Comparison of ENCODE assay signal across 10 cellular contexts in genomic region chr1:11037019-11037739, GRCh38. TPM values are rescaled to one million over a fixed set of nuclear protein-coding genes. Genes with fewer than 3 reads are reported as not detected.
DNase-seq lines count a peak whose midpoint lies in the region; ATAC-seq, FAIRE-seq and TF ChIP-seq lines count a peak whose summit lies in the region.
"Not testable (repeated sequence)": the region's sequence is repeated elsewhere in the genome, so short reads cannot be mapped to it uniquely, and the experiment has no call there.
"Had no signal": no experiment of that assay in that cellular context is flagged by ENCODE, and none has a peak within 500 bp of the region (broad histone marks: within the 10 kb centered on the region; RNA-seq: fewer than 3 reads in every experiment).

No MANE protein-coding gene starts in this region.

- DNase-seq in HCT116 (ENCODE audit: low read depth, low spot score); IMR-90; GM12878 (ENCODE audit: low read depth, low spot score); HepG2 (ENCODE audit: low spot score): not testable (repeated sequence)
- DNase-seq in activated CD4-positive, CD25-positive, alpha-beta regulatory T cell treated with anti-CD3 and anti-CD28 coated beads, Interleukin-2, amount 50 U/mL, for 72 hours, result peak; percentile 19
- peak; percentile 4 for DNase-seq in coronary artery (ENCODE audit: low spot score)

- ATAC-seq in HCT116; IMR-90 (ENCODE audit: low read depth); GM12878; HepG2: not testable (repeated sequence)

- peak overlapping the region; percentile 41 for H2AFZ ChIP-seq in HCT116 (ENCODE audit: low read depth, low read length, poor library complexity, severe bottlenecking)
- H2AFZ ChIP-seq in IMR-90 (replicated peaks; ENCODE audit: low read length, poor library complexity); GM12878 (ENCODE audit: control insufficient read depth, low read depth, low read length); HepG2 (ENCODE audit: low read length): not testable (repeated sequence)

- H2BK15ac ChIP-seq in IMR-90 (ENCODE audit: low read depth, low read length), result not testable (repeated sequence)

- TF ChIP-seq EP300 in GM12878 (IDR thresholded peaks at IDR 0.05; ENCODE audit: borderline replicate concordance in 1 of 2, control insufficient read depth in 1 of 2, low read depth in 2 of 2, low read length in 2 of 2); HepG2 (IDR thresholded peaks at IDR 0.05; ENCODE audit: low read depth in 2 of 2, low read length in 2 of 2); HepG2 (CRISPR knock-in tag; IDR thresholded peaks at IDR 0.05; ENCODE audit: borderline replicate concordance): not testable (repeated sequence)

- not testable (repeated sequence) for H3K23ac ChIP-seq in IMR-90 (ENCODE audit: low read depth, low read length)

- H3K79me2 ChIP-seq in HCT116 (ENCODE audit: insufficient read depth, low read length); GM12878 (ENCODE audit: control insufficient read depth, insufficient read depth, low read length); HepG2 (ENCODE audit: insufficient read depth, low read length): not testable (repeated sequence)

- not testable (repeated sequence) for H2BK5ac ChIP-seq in IMR-90 (ENCODE audit: low read depth, low read length, poor library complexity, severe bottlenecking)

- not testable (repeated sequence) for H3K27me3 ChIP-seq in HCT116 (ENCODE audit: insufficient read depth, low read length); IMR-90 (ENCODE audit: control insufficient read depth, insufficient read depth, low read length); GM12878 (replicated peaks in 1 of 2; ENCODE audit: control insufficient read depth in 2 of 2, insufficient read depth in 2 of 2, low read length in 1 of 2); HepG2 (ENCODE audit: control insufficient read depth in 1 of 2, insufficient read depth in 2 of 2, low read length in 2 of 2)

- dilution Hi-C loops in IMR-90 (cut with HindIII; ENCODE audit: low sequenced_read_pairs, unreplicated experiment), result not testable (repeated sequence)

- BruUV-seq in HCT116 (replicated peaks; lab: Mats Ljungman, UMichigan); IMR-90 (replicated peaks; lab: Mats Ljungman, UMichigan); GM12878 (replicated peaks; lab: Mats Ljungman, UMichigan); HepG2 (replicated peaks; lab: Mats Ljungman, UMichigan): not testable (repeated sequence)

- H2BK120ac ChIP-seq in IMR-90 (ENCODE audit: low read depth, low read length), result not testable (repeated sequence)

- not testable (repeated sequence) for TF ChIP-seq POLR2A in HCT116 (IDR thresholded peaks at IDR 0.05; ENCODE audit: borderline replicate concordance, extremely low read depth, insufficient read depth, insufficient read length); IMR-90 (IDR thresholded peaks at IDR 0.05; ENCODE audit: low read depth, low read length); GM12878 (IDR thresholded peaks at IDR 0.05; ENCODE audit: low read depth, low read length); HepG2 (IDR thresholded peaks at IDR 0.05; ENCODE audit: insufficient read depth in 1 of 2, low read depth in 2 of 2, low read length in 2 of 2)

- not testable (repeated sequence) for H3K4me3 ChIP-seq in HCT116 (replicated peaks in 1 of 2; ENCODE audit: low read depth in 1 of 2, low read length in 2 of 2); IMR-90 (ENCODE audit: insufficient read depth, low read depth, low read length); GM12878; coronary artery; HepG2 (replicated peaks in 1 of 3; ENCODE audit: insufficient read depth in 1 of 3, low read depth in 2 of 3, low read length in 3 of 3)

- POLR2A ChIA-PET in HCT116 (lab: Charles Lee) (interaction anchor here (0.6 to 1.3 kb wide), 5 partner anchors 11 to 872 kb away, joined by 3 to 6 read pairs (median 3); partner anchors contain the start of gene SRM), IMR-90 (lab: Charles Lee; ENCODE audit: unreplicated experiment) (interaction anchor here (1.0 kb wide), 1 partner anchor 23 kb away, joined by 4 read pairs; the partner anchor contains the start of gene SRM), GM12878 (lab: Charles Lee) (interaction anchor here (0.6 to 1.2 kb wide), 5 partner anchors 10 to 440 kb away, joined by 3 to 9 read pairs (median 4); no protein-coding TSS in a partner anchor), HepG2 (lab: Yijun Ruan, JAX) (interaction anchor here (0.9 to 1.6 kb wide), 5 partner anchors 10 to 62 kb away, joined by 3 to 9 read pairs (median 3); partner anchors contain the start of genes EXOSC10, MASP2 and SRM)

- not testable (repeated sequence) for H3K56ac ChIP-seq in IMR-90 (ENCODE audit: extremely low read depth, insufficient read depth, low read length)

- H3K4me2 ChIP-seq in HCT116 (ENCODE audit: low read length), result peak overlapping the region; percentile 37; the same call in 1 of the 2 replicates
- H3K4me2 ChIP-seq in IMR-90 (ENCODE audit: low read depth, low read length); GM12878 (ENCODE audit: control insufficient read depth, insufficient read depth); HepG2 (ENCODE audit: low read depth, low read length): not testable (repeated sequence)

- H3K9me2 ChIP-seq in HCT116 (ENCODE audit: insufficient read depth), result not testable (repeated sequence)

- not testable (repeated sequence) for H4K20me1 ChIP-seq in HCT116 (ENCODE audit: insufficient read depth); IMR-90 (ENCODE audit: insufficient read depth, low read length); GM12878 (ENCODE audit: control insufficient read depth, insufficient read depth); HepG2 (ENCODE audit: insufficient read depth, low read length)

- not testable (repeated sequence) for H3K27ac ChIP-seq in HCT116 (ENCODE audit: low read depth, low read length); IMR-90 (ENCODE audit: insufficient read depth, low read length); GM12878 (ENCODE audit: control insufficient read depth, insufficient read depth); coronary artery; HepG2 (ENCODE audit: extremely low read length, insufficient read depth, low read length)

- H3K9me1 ChIP-seq in IMR-90 (ENCODE audit: insufficient read depth, low read length), result not testable (repeated sequence)

- H3K9me3 ChIP-seq in HCT116 (ENCODE audit: control insufficient read depth in 1 of 2, insufficient read depth in 1 of 2, low read depth in 1 of 2, low read length in 2 of 2); IMR-90 (ENCODE audit: control insufficient read depth, insufficient read depth, low read length); GM12878 (replicated peaks; ENCODE audit: control insufficient read depth, insufficient read depth, low read length); HepG2 (ENCODE audit: low read length): not testable (repeated sequence)

- H3K79me1 ChIP-seq in IMR-90 (ENCODE audit: low read depth in 1 of 2, low read length in 2 of 2), result not testable (repeated sequence)

- not testable (repeated sequence) for H3K4me1 ChIP-seq in HCT116 (ENCODE audit: control insufficient read depth in 1 of 2, insufficient read depth in 2 of 2, low read length in 2 of 2); IMR-90 (ENCODE audit: control insufficient read depth, insufficient read depth, low read length); GM12878 (ENCODE audit: control insufficient read depth, insufficient read depth, low read length); HepG2 (ENCODE audit: insufficient read depth, low read length)

- RAD21 ChIA-PET in HCT116 (lab: Charles Lee; ENCODE audit: low non-redundant PET in 1 of 2, low total read pairs in 2 of 2, uncharacterized antibody in 2 of 2, unreplicated experiment in 2 of 2) (interaction anchor here (0.8 to 1.3 kb wide), 5 partner anchors 21 to 608 kb away, joined by 3 to 9 read pairs (median 3); no protein-coding TSS in a partner anchor), GM12878 (lab: Charles Lee; ENCODE audit: unreplicated experiment) (interaction anchor here (0.5 to 4.4 kb wide), 35 partner anchors 10 to 682 kb away, joined by 3 to 91 read pairs (median 6); partner anchors contain the start of genes EXOSC10, FBXO2, FBXO44 and FBXO6)

- not testable (repeated sequence) for H2AK9ac ChIP-seq in IMR-90 (replicated peaks; ENCODE audit: low read depth, low read length, poor library complexity)

- H4K5ac ChIP-seq in IMR-90 (ENCODE audit: low read depth, low read length), result not testable (repeated sequence)

- not testable (repeated sequence) for H2BK20ac ChIP-seq in IMR-90 (ENCODE audit: low read depth, low read length)

- intact Hi-C loops in HCT116 (cut with micrococcal nuclease), result loop anchor here (1.0 to 10.0 kb wide), 6 partner anchors 205 to 855 kb away; no protein-coding TSS in a partner anchor
- intact Hi-C loops in IMR-90 (cut with micrococcal nuclease), result loop anchor here (1.0 to 5.0 kb wide), 4 partner anchors 23 to 855 kb away; partner anchors contain the start of gene SRM
- intact Hi-C loops in GM12878 (cut with micrococcal nuclease; ENCODE audit: unreplicated experiment), result loop anchor here (1.0 kb wide), 3 partner anchors 35 to 608 kb away; no protein-coding TSS in a partner anchor
- intact Hi-C loops in HepG2 (cut with micrococcal nuclease; ENCODE audit: unreplicated experiment), result loop anchor here (2.0 to 5.0 kb wide), 2 partner anchors 24 to 60 kb away; partner anchors contain the start of genes EXOSC10 and SRM

- TF ChIP-seq RAD21 in HCT116 (IDR thresholded peaks at IDR 0.05; ENCODE audit: low read depth); IMR-90 (IDR thresholded peaks at IDR 0.05; ENCODE audit: low read length); GM12878 (IDR thresholded peaks at IDR 0.05; ENCODE audit: insufficient read depth, low read depth, low read length); HepG2 (CRISPR knock-in tag; IDR thresholded peaks at IDR 0.05): not testable (repeated sequence)

- not testable (repeated sequence) for H4K8ac ChIP-seq in IMR-90 (ENCODE audit: low read depth in 2 of 2, low read length in 2 of 2)

- not testable (repeated sequence) for FAIRE-seq in GM12878 (lab: Jason Lieb, UNC); HepG2 (lab: Jason Lieb, UNC)

- not testable (repeated sequence) for H3K36me3 ChIP-seq in HCT116 (ENCODE audit: control insufficient read depth in 1 of 2, insufficient read depth in 2 of 2, low read length in 2 of 2); IMR-90 (ENCODE audit: control insufficient read depth, insufficient read depth, low read length); GM12878 (ENCODE audit: control insufficient read depth in 2 of 2, insufficient read depth in 2 of 2, low read length in 1 of 2); HepG2 (replicated peaks in 1 of 2; ENCODE audit: control insufficient read depth in 1 of 2, insufficient read depth in 2 of 2, low read length in 2 of 2)

- H4K91ac ChIP-seq in IMR-90 (ENCODE audit: insufficient read depth, low read depth, low read length), result not testable (repeated sequence)

- not testable (repeated sequence) for H3K14ac ChIP-seq in IMR-90 (replicated peaks; ENCODE audit: low read depth, low read length)

- not testable (repeated sequence) for H3K4ac ChIP-seq in IMR-90 (ENCODE audit: low read depth, low read length)

- CTCF ChIA-PET in HCT116 (lab: Charles Lee), result interaction anchor here (0.6 to 2.2 kb wide), 32 partner anchors 9 to 871 kb away, joined by 3 to 29 read pairs (median 4); partner anchors contain the start of genes MAD2L2, MTOR, SRM and UBIAD1
- CTCF ChIA-PET in IMR-90 (lab: Yijun Ruan, JAX), result interaction anchor here (0.5 to 2.5 kb wide), 30 partner anchors 9 to 1112 kb away, joined by 3 to 13 read pairs (median 4); partner anchors contain the start of genes EXOSC10, MASP2 and MTOR
- CTCF ChIA-PET in GM12878 (lab: Yijun Ruan, JAX), result interaction anchor here (0.6 to 4.7 kb wide), 81 partner anchors 9 to 770 kb away, joined by 3 to 132 read pairs (median 5); partner anchors contain the start of genes AGTRAP, EXOSC10, MTOR and SRM
- CTCF ChIA-PET in HepG2 (lab: Yijun Ruan, JAX; ENCODE audit: low intra/inter-chr PET ratio, low total read pairs), result interaction anchor here (0.8 to 1.8 kb wide), 3 partner anchors 21 to 606 kb away, joined by 3 to 5 read pairs (median 5); partner anchors contain the start of gene SRM

- H3K18ac ChIP-seq in IMR-90 (ENCODE audit: low read depth, low read length), result not testable (repeated sequence)

- in situ Hi-C loops in IMR-90 (cut with MboI; ENCODE audit: low sequenced_read_pairs) (loop anchor here (10.0 kb wide), 1 partner anchor 608 kb away; no protein-coding TSS in a partner anchor), GM12878 (cut with MboI) (loop anchor here (5.0 kb wide), 1 partner anchor 605 kb away; no protein-coding TSS in a partner anchor), HepG2 (cut with HindIII; ENCODE audit: extremely low pct_ligation_motif_present, low pct_unique_long_range_greater_than_20kb) (loop anchor here (25.0 kb wide), 1 partner anchor 600 kb away; no protein-coding TSS in a partner anchor)

- 13% methylated on average over 6 of the region's 18 CpGs; no CpG with 5 or more reads in 1 of the 2 experiments for WGBS in IMR-90 (ENCODE audit: extremely low coverage in 2 of 2, insufficient read length in 1 of 2), 2 experiments
- 44% methylated on average over 18 of the region's 18 CpGs for WGBS in GM12878 (ENCODE audit: insufficient coverage, insufficient replicate concordance, low lambda C conversion rate, missing lambda C conversion rate)
- 54% methylated on average over 18 of the region's 18 CpGs for WGBS in HepG2 (ENCODE audit: low lambda C conversion rate)

- H2AK5ac ChIP-seq in IMR-90 (ENCODE audit: low read depth, low read length), result not testable (repeated sequence)

- not testable (repeated sequence) for H3K9ac ChIP-seq in HCT116 (ENCODE audit: low read length); IMR-90 (ENCODE audit: low read depth, low read length); GM12878 (ENCODE audit: control insufficient read depth, insufficient read depth, low read length); HepG2 (ENCODE audit: insufficient read depth, low read depth, low read length)

- not testable (repeated sequence) for TF ChIP-seq CTCF in HCT116 (IDR thresholded peaks at IDR 0.05 in 2 of 3, conservative IDR thresholded peaks at IDR 0.05 in 1 of 3; ENCODE audit: borderline replicate concordance in 1 of 3, insufficient read depth in 1 of 3, low read depth in 2 of 3, low read length in 2 of 3); IMR-90 (conservative IDR thresholded peaks at IDR 0.05; ENCODE audit: low read depth, low read length); GM12878 (IDR thresholded peaks at IDR 0.05 in 2 of 3, conservative IDR thresholded peaks at IDR 0.05 in 1 of 3; ENCODE audit: control insufficient read depth in 2 of 3, extremely low read depth in 1 of 3, insufficient read depth in 1 of 3, low read depth in 3 of 3, low read length in 3 of 3); coronary artery (IDR thresholded peaks at IDR 0.05); HepG2 (CRISPR knock-in tag; IDR thresholded peaks at IDR 0.05)

- SMC1A ChIA-PET in GM12878 (lab: Charles Lee; ENCODE audit: uncharacterized antibody, unreplicated experiment), result interaction anchor here (0.6 to 4.3 kb wide), 50 partner anchors 10 to 777 kb away, joined by 3 to 57 read pairs (median 4); partner anchors contain the start of genes EXOSC10 and MTOR

RNA-seq across cellular contexts. Expression of gene MASP2, which starts 9.9 kb away (rescaled TPM):
- 0.25 TPM for total RNA-seq in HCT116 (2021; ENCODE audit: unreplicated experiment)
- 1.0 and 1.4 TPM in 2 replicates for polyA plus RNA-seq in HCT116 (2012)
- total RNA-seq in IMR-90 (2012; rRNA removed), result not detected in 2 replicates
- polyA plus RNA-seq in IMR-90 (2012; rRNA removed), result 0.03 and 0.04 TPM in 2 replicates
- 0.01 TPM in 1 of 2 replicates, not detected in the other for polyA plus RNA-seq in IMR-90 (2012; cell fraction: cytosol; rRNA removed)
- 0.13 and 0.34 TPM in 2 replicates for polyA plus RNA-seq in IMR-90 (2012; cell fraction: nucleus; rRNA removed; ENCODE audit: low replicate concordance)
- total RNA-seq in GM12878 (2013; cell fraction: nucleolus; rRNA removed), result 0.25 TPM in 1 of 2 replicates, not detected in the other
- 0.05 TPM in 1 of 2 replicates, not detected in the other for total RNA-seq in GM12878 (2014; rRNA removed)
- total RNA-seq in GM12878 (2014; rRNA removed; fragmentation: Illumina TruSeq; extraction: Trizol), result 0.04 TPM in 1 of 2 replicates, not detected in the other
- not detected in 2 replicates for total RNA-seq in GM12878 (2021)
- 5.6 TPM for polyA plus RNA-seq in GM12878 (2011; ENCODE audit: low read depth)
- polyA plus RNA-seq in GM12878 (2011; rRNA removed), result not detected in 2 replicates
- polyA plus RNA-seq in GM12878 (2011; cell fraction: cytosol; rRNA removed), result not detected in 2 replicates
- not detected in 2 replicates for polyA plus RNA-seq in GM12878 (2011; cell fraction: nucleus; rRNA removed)
- polyA plus RNA-seq in GM12878 (2012), result 2.0 and 5.9 TPM in 2 replicates
- not detected in 2 replicates for polyA plus RNA-seq in GM12878 (2014; fragmentation: Illumina TruSeq; extraction: Trizol)
- under 1 TPM in 1 of 2 experiments, not detected in 1; 0.06 TPM for polyA plus RNA-seq in GM12878 (2014; fragmentation: Nextera tagmentation; extraction: Ambion mirVana)
- not detected in 2 replicates for polyA plus RNA-seq in GM12878 (2014; rRNA removed)
- polyA plus RNA-seq in GM12878 (2016; fragmentation: Nextera tagmentation; extraction: Ambion mirVana), result under 1 TPM in 1 of 2 experiments, not detected in 1; 0.21 TPM
- polyA minus RNA-seq in GM12878 (2011; rRNA and poly(A)+ RNA removed), result not detected in 2 replicates
- polyA minus RNA-seq in GM12878 (2011; cell fraction: cytosol; rRNA and poly(A)+ RNA removed), result not detected in 2 replicates
- polyA minus RNA-seq in GM12878 (2011; cell fraction: nucleus; rRNA and poly(A)+ RNA removed), result not detected in 2 replicates
- 3.7 and 7.1 TPM in 2 replicates for total RNA-seq in HepG2 (2016; rRNA removed; fragmentation: Illumina TruSeq; extraction: Trizol)
- 4.0 and 4.1 TPM in 2 replicates for total RNA-seq in HepG2 (2016; cell fraction: cytosol; rRNA removed; fragmentation: Illumina TruSeq; extraction: Trizol; ENCODE audit: low read depth)
- total RNA-seq in HepG2 (2016; cell fraction: insoluble cytoplasmic fraction; rRNA removed; fragmentation: Illumina TruSeq; extraction: Trizol), result 3.6 and 8.1 TPM in 2 replicates
- total RNA-seq in HepG2 (2016; cell fraction: membrane; rRNA removed; fragmentation: Illumina TruSeq; extraction: Trizol), result 4.8 TPM in 2 replicates
- total RNA-seq in HepG2 (2016; cell fraction: nucleus; rRNA removed; fragmentation: Illumina TruSeq; extraction: Trizol), result 5.4 and 6.7 TPM in 2 replicates
- 11.8 and 16.7 TPM in 2 replicates for polyA plus RNA-seq in HepG2 (2011; rRNA removed)
- polyA plus RNA-seq in HepG2 (2011; cell fraction: cytosol; rRNA removed), result 10.8 and 16.3 TPM in 2 replicates
- 17.0 and 17.1 TPM in 2 replicates for polyA plus RNA-seq in HepG2 (2011; cell fraction: nucleus; rRNA removed)
- 6.6 and 7.0 TPM in 2 replicates for polyA plus RNA-seq in HepG2 (2012)
- polyA plus RNA-seq in HepG2 (2016; cell fraction: cytosol; fragmentation: Illumina TruSeq; extraction: Trizol; ENCODE audit: low read depth), result 4.2 and 4.5 TPM in 2 replicates
- polyA plus RNA-seq in HepG2 (2016; cell fraction: insoluble cytoplasmic fraction; fragmentation: Illumina TruSeq; extraction: Trizol; ENCODE audit: low read depth), result 5.6 and 6.9 TPM in 2 replicates
- 5.1 and 5.7 TPM in 2 replicates for polyA plus RNA-seq in HepG2 (2016; cell fraction: membrane; fragmentation: Illumina TruSeq; extraction: Trizol; ENCODE audit: low read depth)
- 23.4 and 24.9 TPM in 2 replicates for polyA plus RNA-seq in HepG2 (2016; cell fraction: nucleus; fragmentation: Illumina TruSeq; extraction: Trizol; ENCODE audit: insufficient read depth, low read depth)
- 1.6 and 14.9 TPM in 2 replicates for polyA minus RNA-seq in HepG2 (2011; rRNA and poly(A)+ RNA removed; ENCODE audit: low replicate concordance)
- polyA minus RNA-seq in HepG2 (2011; cell fraction: cytosol; rRNA and poly(A)+ RNA removed), result 5.7 and 6.9 TPM in 2 replicates
- 9.3 and 9.4 TPM in 2 replicates for polyA minus RNA-seq in HepG2 (2011; cell fraction: nucleus; rRNA and poly(A)+ RNA removed)
- total RNA-seq: CD4-positive, CD25-positive, alpha-beta regulatory T cell; G401; H4 had no signal
- polyA plus RNA-seq: CD8-positive, alpha-beta memory T cell had no signal

RNA-seq across cellular contexts. Expression of gene SRM, which starts 22.6 kb away (rescaled TPM):
- total RNA-seq in HCT116 (2021; ENCODE audit: unreplicated experiment) (150 TPM), IMR-90 (2012; rRNA removed) (23.1 and 25.6 TPM in 2 replicates), GM12878 (2014; rRNA removed) (49.9 and 81.2 TPM in 2 replicates), GM12878 (2014; rRNA removed; fragmentation: Illumina TruSeq; extraction: Trizol) (40.6 and 43.0 TPM in 2 replicates), GM12878 (2021) (249 and 255 TPM in 2 replicates), HepG2 (2016; rRNA removed; fragmentation: Illumina TruSeq; extraction: Trizol) (30.3 and 31.8 TPM in 2 replicates)
- polyA plus RNA-seq in HCT116 (2012), result 140 and 159 TPM in 2 replicates
- polyA plus RNA-seq in IMR-90 (2012; rRNA removed) (160 and 203 TPM in 2 replicates), GM12878 (2011; rRNA removed) (11.0 and 22.2 TPM in 2 replicates), GM12878 (2014; fragmentation: Illumina TruSeq; extraction: Trizol) (59.5 and 133 TPM in 2 replicates), GM12878 (2014; fragmentation: Nextera tagmentation; extraction: Ambion mirVana) (10 to 100 TPM; 16.7 to 46.6 TPM), GM12878 (2014; rRNA removed) (142 and 185 TPM in 2 replicates), GM12878 (2016; fragmentation: Nextera tagmentation; extraction: Ambion mirVana) (100 to 1,000 TPM in 1 of 2 experiments, 10 to 100 TPM in 1; 81.1 to 155 TPM), HepG2 (2011; rRNA removed) (27.9 and 28.9 TPM in 2 replicates)
- 336 and 350 TPM in 2 replicates for polyA plus RNA-seq in IMR-90 (2012; cell fraction: cytosol; rRNA removed)
- 66.9 and 159 TPM in 2 replicates for polyA plus RNA-seq in IMR-90 (2012; cell fraction: nucleus; rRNA removed; ENCODE audit: low replicate concordance)
- 17.2 and 20.5 TPM in 2 replicates for total RNA-seq in GM12878 (2013; cell fraction: nucleolus; rRNA removed)
- polyA plus RNA-seq in GM12878 (2011; ENCODE audit: low read depth), result 48.6 TPM
- polyA plus RNA-seq in GM12878 (2011; cell fraction: cytosol; rRNA removed), result 70.7 and 73.8 TPM in 2 replicates
- 44.6 and 69.9 TPM in 2 replicates for polyA plus RNA-seq in GM12878 (2011; cell fraction: nucleus; rRNA removed)
- polyA plus RNA-seq in GM12878 (2012), result 130 and 136 TPM in 2 replicates
- 40.4 and 67.7 TPM in 2 replicates for polyA minus RNA-seq in GM12878 (2011; rRNA and poly(A)+ RNA removed)
- polyA minus RNA-seq in GM12878 (2011; cell fraction: cytosol; rRNA and poly(A)+ RNA removed), result 56.3 and 73.1 TPM in 2 replicates
- polyA minus RNA-seq in GM12878 (2011; cell fraction: nucleus; rRNA and poly(A)+ RNA removed), result 15.0 and 34.0 TPM in 2 replicates
- 135 and 147 TPM in 2 replicates for total RNA-seq in HepG2 (2016; cell fraction: cytosol; rRNA removed; fragmentation: Illumina TruSeq; extraction: Trizol; ENCODE audit: low read depth)
- 25.7 and 30.7 TPM in 2 replicates for total RNA-seq in HepG2 (2016; cell fraction: insoluble cytoplasmic fraction; rRNA removed; fragmentation: Illumina TruSeq; extraction: Trizol)
- total RNA-seq in HepG2 (2016; cell fraction: membrane; rRNA removed; fragmentation: Illumina TruSeq; extraction: Trizol), result 114 and 136 TPM in 2 replicates
- 26.5 and 27.5 TPM in 2 replicates for total RNA-seq in HepG2 (2016; cell fraction: nucleus; rRNA removed; fragmentation: Illumina TruSeq; extraction: Trizol)
- polyA plus RNA-seq in HepG2 (2011; cell fraction: cytosol; rRNA removed), result 31.9 and 46.3 TPM in 2 replicates
- 45.6 and 49.3 TPM in 2 replicates for polyA plus RNA-seq in HepG2 (2011; cell fraction: nucleus; rRNA removed)
- 65.4 and 89.3 TPM in 2 replicates for polyA plus RNA-seq in HepG2 (2012)
- 838 and 884 TPM in 2 replicates for polyA plus RNA-seq in HepG2 (2016; cell fraction: cytosol; fragmentation: Illumina TruSeq; extraction: Trizol; ENCODE audit: low read depth)
- polyA plus RNA-seq in HepG2 (2016; cell fraction: insoluble cytoplasmic fraction; fragmentation: Illumina TruSeq; extraction: Trizol; ENCODE audit: low read depth), result 117 and 162 TPM in 2 replicates
- 559 and 572 TPM in 2 replicates for polyA plus RNA-seq in HepG2 (2016; cell fraction: membrane; fragmentation: Illumina TruSeq; extraction: Trizol; ENCODE audit: low read depth)
- polyA plus RNA-seq in HepG2 (2016; cell fraction: nucleus; fragmentation: Illumina TruSeq; extraction: Trizol; ENCODE audit: insufficient read depth, low read depth), result 139 and 141 TPM in 2 replicates
- polyA minus RNA-seq in HepG2 (2011; rRNA and poly(A)+ RNA removed; ENCODE audit: low replicate concordance), result 88.7 and 179 TPM in 2 replicates
- 52.4 and 61.3 TPM in 2 replicates for polyA minus RNA-seq in HepG2 (2011; cell fraction: cytosol; rRNA and poly(A)+ RNA removed)
- 19.2 and 22.9 TPM in 2 replicates for polyA minus RNA-seq in HepG2 (2011; cell fraction: nucleus; rRNA and poly(A)+ RNA removed)

RNA-seq across cellular contexts. Expression of gene TARDBP, which starts 24.7 kb away (rescaled TPM):
- total RNA-seq in HCT116 (2021; ENCODE audit: unreplicated experiment), result 155 TPM
- polyA plus RNA-seq in HCT116 (2012), result 81.8 and 102 TPM in 2 replicates
- total RNA-seq in IMR-90 (2012; rRNA removed), result 36.7 and 98.0 TPM in 2 replicates
- polyA plus RNA-seq in IMR-90 (2012; rRNA removed), result 161 and 196 TPM in 2 replicates
- polyA plus RNA-seq in IMR-90 (2012; cell fraction: cytosol; rRNA removed), result 51.4 and 70.0 TPM in 2 replicates
- polyA plus RNA-seq in IMR-90 (2012; cell fraction: nucleus; rRNA removed; ENCODE audit: low replicate concordance), result 55.1 and 182 TPM in 2 replicates
- total RNA-seq in GM12878 (2013; cell fraction: nucleolus; rRNA removed), result 172 and 179 TPM in 2 replicates
- 55.6 and 64.1 TPM in 2 replicates for total RNA-seq in GM12878 (2014; rRNA removed)
- 124 and 135 TPM in 2 replicates for total RNA-seq in GM12878 (2014; rRNA removed; fragmentation: Illumina TruSeq; extraction: Trizol)
- 155 and 174 TPM in 2 replicates for total RNA-seq in GM12878 (2021)
- polyA plus RNA-seq in GM12878 (2011; ENCODE audit: low read depth), result 89.3 TPM
- polyA plus RNA-seq in GM12878 (2011; rRNA removed), result 209 and 284 TPM in 2 replicates
- 92.3 and 131 TPM in 2 replicates for polyA plus RNA-seq in GM12878 (2011; cell fraction: cytosol; rRNA removed)
- 210 and 304 TPM in 2 replicates for polyA plus RNA-seq in GM12878 (2011; cell fraction: nucleus; rRNA removed)
- 145 and 148 TPM in 2 replicates for polyA plus RNA-seq in GM12878 (2012)
- polyA plus RNA-seq in GM12878 (2014; fragmentation: Illumina TruSeq; extraction: Trizol), result 318 and 350 TPM in 2 replicates
- 100 to 1,000 TPM in 1 of 2 experiments, 10 to 100 TPM in 1; 76.1 to 171 TPM for polyA plus RNA-seq in GM12878 (2014; fragmentation: Nextera tagmentation; extraction: Ambion mirVana)
- polyA plus RNA-seq in GM12878 (2014; rRNA removed), result 212 and 257 TPM in 2 replicates
- polyA plus RNA-seq in GM12878 (2016; fragmentation: Nextera tagmentation; extraction: Ambion mirVana), result 100 to 1,000 TPM; 251 to 253 TPM
- polyA minus RNA-seq in GM12878 (2011; rRNA and poly(A)+ RNA removed), result 90.0 and 129 TPM in 2 replicates
- polyA minus RNA-seq in GM12878 (2011; cell fraction: cytosol; rRNA and poly(A)+ RNA removed), result 54.4 and 74.5 TPM in 2 replicates
- 68.2 and 109 TPM in 2 replicates for polyA minus RNA-seq in GM12878 (2011; cell fraction: nucleus; rRNA and poly(A)+ RNA removed)
- 62.4 and 159 TPM in 2 replicates for total RNA-seq in HepG2 (2016; rRNA removed; fragmentation: Illumina TruSeq; extraction: Trizol)
- total RNA-seq in HepG2 (2016; cell fraction: cytosol; rRNA removed; fragmentation: Illumina TruSeq; extraction: Trizol; ENCODE audit: low read depth), result 18.0 and 22.2 TPM in 2 replicates
- 61.9 and 166 TPM in 2 replicates for total RNA-seq in HepG2 (2016; cell fraction: insoluble cytoplasmic fraction; rRNA removed; fragmentation: Illumina TruSeq; extraction: Trizol)
- 44.5 and 57.9 TPM in 2 replicates for total RNA-seq in HepG2 (2016; cell fraction: membrane; rRNA removed; fragmentation: Illumina TruSeq; extraction: Trizol)
- 75.1 and 75.6 TPM in 2 replicates for total RNA-seq in HepG2 (2016; cell fraction: nucleus; rRNA removed; fragmentation: Illumina TruSeq; extraction: Trizol)
- polyA plus RNA-seq in HepG2 (2011; rRNA removed), result 78.1 and 93.0 TPM in 2 replicates
- polyA plus RNA-seq in HepG2 (2011; cell fraction: cytosol; rRNA removed), result 52.7 and 80.2 TPM in 2 replicates
- polyA plus RNA-seq in HepG2 (2011; cell fraction: nucleus; rRNA removed), result 205 and 230 TPM in 2 replicates
- polyA plus RNA-seq in HepG2 (2012), result 127 and 172 TPM in 2 replicates
- 10.2 and 11.3 TPM in 2 replicates for polyA plus RNA-seq in HepG2 (2016; cell fraction: cytosol; fragmentation: Illumina TruSeq; extraction: Trizol; ENCODE audit: low read depth)
- polyA plus RNA-seq in HepG2 (2016; cell fraction: insoluble cytoplasmic fraction; fragmentation: Illumina TruSeq; extraction: Trizol; ENCODE audit: low read depth), result 370 and 411 TPM in 2 replicates
- 38.9 and 43.1 TPM in 2 replicates for polyA plus RNA-seq in HepG2 (2016; cell fraction: membrane; fragmentation: Illumina TruSeq; extraction: Trizol; ENCODE audit: low read depth)
- polyA plus RNA-seq in HepG2 (2016; cell fraction: nucleus; fragmentation: Illumina TruSeq; extraction: Trizol; ENCODE audit: insufficient read depth, low read depth), result 236 and 265 TPM in 2 replicates
- 37.3 and 69.3 TPM in 2 replicates for polyA minus RNA-seq in HepG2 (2011; rRNA and poly(A)+ RNA removed; ENCODE audit: low replicate concordance)
- polyA minus RNA-seq in HepG2 (2011; cell fraction: cytosol; rRNA and poly(A)+ RNA removed), result 75.8 and 85.2 TPM in 2 replicates
- polyA minus RNA-seq in HepG2 (2011; cell fraction: nucleus; rRNA and poly(A)+ RNA removed), result 227 and 240 TPM in 2 replicates
